8 cellular contexts compared by ENCODE assay signal in the genomic region with DNA sequence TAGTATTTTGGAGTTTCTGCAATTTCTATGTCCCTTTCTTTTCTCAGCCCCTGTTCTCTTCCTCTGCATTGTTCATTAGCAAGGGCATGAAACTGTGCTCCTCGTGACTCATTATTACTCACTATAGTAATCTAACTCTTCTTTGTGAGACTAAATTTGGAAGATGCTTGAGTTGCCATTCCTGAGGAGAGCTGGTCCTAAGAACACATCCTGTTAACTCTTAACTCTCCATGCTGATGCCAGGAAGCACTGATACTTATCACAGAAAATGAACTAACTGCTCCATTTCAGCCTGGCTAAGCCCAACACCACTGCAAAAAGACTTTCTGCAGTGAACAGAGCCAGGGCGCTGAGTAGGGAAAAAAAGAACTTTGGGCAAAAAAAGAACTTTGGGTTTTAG. TPM values are rescaled to one million over a fixed set of nuclear protein-coding genes. Genes with fewer than 3 reads are reported as not detected.
DNase-seq lines count a peak whose midpoint lies in the region; ATAC-seq lines count a peak whose summit lies in the region.

No MANE protein-coding gene starts in this region.

- peak overlapping the region; percentile 84 for H2BK12ac ChIP-seq in trophoblast cell (ENCODE audit: low read length)

- peak overlapping the region; percentile 51 for H2BK120ac ChIP-seq in trophoblast cell (ENCODE audit: insufficient read depth, low read length, poor library complexity)

- no peak overlapping the region for H4K8ac ChIP-seq in trophoblast cell (ENCODE audit: low read depth, low read length)

- H3K9me3 ChIP-seq in trophoblast cell (ENCODE audit: insufficient read depth, low read depth, low read length) = no peaks in the 10 kb centered on the region

- H3K14ac ChIP-seq in trophoblast cell (ENCODE audit: low read length) = no peak overlapping the region

- DNase-seq in NCI-H2029 (lab: John Stamatoyannopoulos, UW) (peak; percentile 18), NCI-H2029 treated with DMSO at 0.1 percent for 48 hours (lab: John Stamatoyannopoulos, UW) (no peak), SIG-M5 (lab: John Stamatoyannopoulos, UW) (peak; percentile 9), fibroblast of peridontal ligament (ENCODE audit: extremely low read depth) (peak; percentile 97), trophoblast cell (peak in 1 of 2 donors; percentile 58)
- no peak for DNase-seq in activated CD8-positive, alpha-beta memory T cell treated with anti-CD3 and anti-CD28 coated beads, Interleukin-2, amount 50 U/mL, for 4 hours
- DNase-seq in activated effector memory CD4-positive, alpha-beta T cell treated with Interleukin-2 at 50 U/mL for 16 hours = no peak

- H3K4ac ChIP-seq in trophoblast cell (ENCODE audit: low read depth, low read length) = peak overlapping the region; percentile 55

- no peak overlapping the region for H3K18ac ChIP-seq in trophoblast cell (ENCODE audit: low read length)

- peak overlapping the region; percentile 91 for H2BK5ac ChIP-seq in trophoblast cell (ENCODE audit: low read depth, low read length, poor library complexity)

- H3K4me2 ChIP-seq in trophoblast cell (ENCODE audit: low read length) = no peak overlapping the region

- no peak overlapping the region for H3K23ac ChIP-seq in trophoblast cell (ENCODE audit: low read length)

- no peak overlapping the region for H3K9ac ChIP-seq in trophoblast cell (ENCODE audit: low read length)

- H4K91ac ChIP-seq in trophoblast cell (ENCODE audit: low read depth, low read length) = peak overlapping the region; percentile 85

- H3K79me1 ChIP-seq in trophoblast cell (ENCODE audit: low read length) = peaks cover 17% of the 10 kb centered on the region

- H3K4me3 ChIP-seq in trophoblast cell (ENCODE audit: low read depth, low read length) = no peak overlapping the region

- H3K79me2 ChIP-seq in trophoblast cell (ENCODE audit: control insufficient read depth, insufficient read depth, low read length, poor library complexity) = no peaks in the 10 kb centered on the region

- H3K27ac ChIP-seq in trophoblast cell (ENCODE audit: low read depth, low read length) = peak overlapping the region; percentile 93

- no peak overlapping the region for H2AK5ac ChIP-seq in trophoblast cell (ENCODE audit: low read length)

- no peaks in the 10 kb centered on the region for H3K36me3 ChIP-seq in trophoblast cell (ENCODE audit: control insufficient read depth in 1 of 2, insufficient read depth in 2 of 2, low read length in 2 of 2)

- no peaks in the 10 kb centered on the region for H3K27me3 ChIP-seq in trophoblast cell (ENCODE audit: insufficient read depth, low read length)

- H4K12ac ChIP-seq in trophoblast cell (ENCODE audit: low read depth, low read length) = peak overlapping the region; percentile 43

- WGBS in trophoblast cell (ENCODE audit: extremely low coverage, insufficient coverage, insufficient read length) = no CpG with 5 or more reads among the region's 2 CpGs

- H3K4me1 ChIP-seq in trophoblast cell (ENCODE audit: control insufficient read depth in 1 of 2, insufficient read depth in 2 of 2, low read length in 2 of 2) = peaks cover 7 to 8% of the 10 kb centered on the region in 2 experiments

- no peak overlapping the region for H2AFZ ChIP-seq in trophoblast cell (ENCODE audit: insufficient read depth, low read length, poor library complexity)

- no peak for ATAC-seq in HG03354 (IDR thresholded peaks at IDR 0.05; ENCODE audit: poor library complexity, severe bottlenecking, unreplicated experiment)

RNA-seq across cellular contexts. Expression of gene CSNK1A1, which starts 10.6 kb away (rescaled TPM):
- 307 TPM in 2 replicates for polyA plus RNA-seq in trophoblast cell (2013)

RNA-seq across cellular contexts. Expression of gene ARHGEF37, which starts 19.4 kb away (rescaled TPM):
- polyA plus RNA-seq in trophoblast cell (2013) = 0.89 and 0.93 TPM in 2 replicates

Comparison
In these comparisons a context has a peak if more than half of its experiments do, and no peak if none do; other contexts are left out.
1. DNase-seq: peak in NCI-H2029 (single experiment), SIG-M5 (single experiment) and fibroblast of peridontal ligament (single experiment); none in NCI-H2029 treated with DMSO at 0.1 percent for 48 hours (single experiment), activated CD8-positive, alpha-beta memory T cell treated with anti-CD3 and anti-CD28 coated beads, Interleukin-2, amount 50 U/mL, for 4 hours (single experiment) and activated effector memory CD4-positive, alpha-beta T cell treated with Interleukin-2 at 50 U/mL for 16 hours (single experiment).